Comparison of ENCODE assay signal across 8 cellular contexts in the genomic region with DNA sequence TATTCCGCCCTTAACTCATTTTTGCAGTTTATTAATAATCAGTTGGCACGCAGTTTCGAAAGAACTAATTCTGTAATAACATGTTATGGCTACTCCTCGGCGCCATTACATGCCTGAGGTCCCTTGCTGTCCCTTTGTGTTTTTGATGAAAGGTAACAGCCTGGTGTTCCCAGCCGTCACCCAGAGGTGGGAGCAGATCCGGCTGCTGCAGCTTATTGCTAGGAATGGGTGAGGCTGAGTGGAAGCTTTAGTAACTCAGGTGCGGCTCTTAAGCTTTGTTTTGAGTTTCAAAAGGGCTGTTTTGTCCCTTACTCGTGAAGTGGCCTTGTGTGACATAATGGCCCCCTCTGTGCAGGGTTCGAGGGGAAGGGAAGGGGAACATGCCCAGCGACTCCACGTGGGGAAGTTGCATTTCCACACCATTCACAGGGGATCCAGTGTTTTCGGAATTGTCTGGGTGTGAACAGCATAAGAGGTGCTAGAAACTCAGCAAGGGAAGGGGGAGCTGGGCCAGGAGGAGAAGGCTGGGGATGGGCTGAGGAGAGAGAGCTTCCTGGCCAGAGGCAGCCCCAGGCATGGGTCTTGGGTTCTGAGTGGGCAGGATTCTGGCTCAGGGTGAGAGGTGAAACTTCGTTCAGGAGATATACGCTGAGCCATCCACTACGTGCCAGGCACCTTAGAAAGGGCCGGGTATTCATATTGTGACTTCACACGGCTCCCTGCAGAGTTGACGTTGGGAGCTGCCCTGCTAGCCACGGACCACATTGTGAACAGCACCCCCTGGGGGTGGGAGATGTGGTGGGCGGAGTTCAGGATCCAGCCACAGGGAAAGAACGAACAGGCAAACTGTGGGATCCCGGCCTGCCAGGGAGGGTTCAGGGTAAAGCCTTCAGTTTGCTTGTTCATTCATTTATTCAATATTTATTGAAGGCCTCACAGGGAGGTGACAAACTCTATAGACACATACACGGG.
DNase-seq lines count a peak whose midpoint lies in the region.

No MANE protein-coding gene starts in this region.

- DNase-seq in NCI-H748 (lab: John Stamatoyannopoulos, UW; ENCODE audit: unreplicated experiment) (peak; percentile 36), NCI-H748 treated with DMSO at 0.1 percent for 48 hours (lab: John Stamatoyannopoulos, UW) (no peak), NCI-H82 treated with DMSO at 0.1 percent for 48 hours (lab: John Stamatoyannopoulos, UW; ENCODE audit: unreplicated experiment) (peak; percentile 28), caudate nucleus (lab: John Stamatoyannopoulos, UW) (peak in 36 of 61 donors; percentile 7 to 53 (median 24)), medulla oblongata (ENCODE audit: extremely low spot score) (peak; percentile 62), GM03348 (ENCODE audit: low spot score) (no peak), GDM1 (lab: John Stamatoyannopoulos, UW) (no peak), putamen (ENCODE audit: low spot score) (no peak)

- no peak overlapping the region for H3K27ac ChIP-seq in caudate nucleus (ENCODE audit: low read depth, low read length)

Comparison
In these comparisons a context has a peak if more than half of its experiments do, and no peak if none do; other contexts are left out.
1. DNase-seq: peak in NCI-H748 (single experiment), NCI-H82 treated with DMSO at 0.1 percent for 48 hours (single experiment), caudate nucleus (36 of 61) and medulla oblongata (single experiment); none in NCI-H748 treated with DMSO at 0.1 percent for 48 hours (single experiment), GM03348 (single experiment), GDM1 (single experiment) and putamen (single experiment).